1 cellular context compared by ENCODE assay signal in genomic region chr9:4837768-4838546, GRCh38.
TF ChIP-seq lines count a peak whose summit lies in the region.

No MANE protein-coding gene starts in this region.

TF ChIP-seq in HepG2, 621 proteins besides CTCF, POLR2A, EP300 and RAD21 (continued from another document):
- TF ChIP-seq ZNF280D (CRISPR knock-in tag; IDR thresholded peaks at IDR 0.05), result no peak
- peak; percentile 7; the same call in 1 of the 2 replicates for TF ChIP-seq TCF7 (IDR thresholded peaks at IDR 0.05; ENCODE audit: low read depth)
- TF ChIP-seq ADNP (CRISPR knock-in tag; IDR thresholded peaks at IDR 0.05), result no peak
- no peak for TF ChIP-seq ZNF180 (CRISPR knock-in tag; IDR thresholded peaks at IDR 0.05; ENCODE audit: borderline replicate concordance, low read depth)
- no peak for TF ChIP-seq SRY (CRISPR knock-in tag; IDR thresholded peaks at IDR 0.05)
- no peak for TF ChIP-seq RCOR2 (CRISPR knock-in tag; IDR thresholded peaks at IDR 0.05)
- no peak for TF ChIP-seq ZNF607 (CRISPR knock-in tag; IDR thresholded peaks at IDR 0.05; ENCODE audit: borderline replicate concordance)
- TF ChIP-seq TBL1XR1 (IDR thresholded peaks at IDR 0.05; ENCODE audit: borderline replicate concordance, low read length, partially characterized antibody), result no peak
- no peak for TF ChIP-seq PLSCR1 (CRISPR knock-in tag; IDR thresholded peaks at IDR 0.05; ENCODE audit: borderline replicate concordance)
- TF ChIP-seq MYNN (CRISPR knock-in tag; IDR thresholded peaks at IDR 0.05; ENCODE audit: low read depth), result no peak
- no peak for TF ChIP-seq ZNF773 (CRISPR knock-in tag; IDR thresholded peaks at IDR 0.05; ENCODE audit: borderline replicate concordance)
- no peak for TF ChIP-seq USF2 (IDR thresholded peaks at IDR 0.05; ENCODE audit: low read depth, low read length)
- TF ChIP-seq USF2 (CRISPR knock-in tag; IDR thresholded peaks at IDR 0.05; ENCODE audit: borderline replicate concordance), result no peak
- no peak for TF ChIP-seq CENPBD1 (CRISPR knock-in tag; IDR thresholded peaks at IDR 0.05; ENCODE audit: borderline replicate concordance, low read depth)
